Comparison of ENCODE assay signal across 8 cellular contexts in genomic region chr2:96507957-96508520, GRCh38. TPM values are rescaled to one million over a fixed set of nuclear protein-coding genes. Genes with fewer than 3 reads are reported as not detected.
DNase-seq lines count a peak whose midpoint lies in the region; ATAC-seq, FAIRE-seq and TF ChIP-seq lines count a peak whose summit lies in the region.

No MANE protein-coding gene starts in this region.

- H3K27me3 ChIP-seq in H7 (ENCODE audit: control insufficient read depth, insufficient read depth, low read length) (peaks cover 8% of the 10 kb centered on the region), brain microvascular endothelial cell (replicated peaks) (peaks cover 2% of the 10 kb centered on the region), keratinocyte (ENCODE audit: control insufficient read depth, extremely low read depth, insufficient read depth, low read length) (peaks cover 7% of the 10 kb centered on the region)

- H2AFZ ChIP-seq in keratinocyte (ENCODE audit: control insufficient read depth, low read length), result peak overlapping the region; percentile 59

- peaks cover 19% of the 10 kb centered on the region for H3K4me1 ChIP-seq in keratinocyte (ENCODE audit: control insufficient read depth, extremely low read depth, insufficient read depth, low read length)

- H3K4me3 ChIP-seq in H7 (ENCODE audit: insufficient read depth, low read depth, low read length) (no peak overlapping the region; the same call in 1 of the 2 replicates), brain microvascular endothelial cell (ENCODE audit: low read depth, low read length) (peak overlapping the region; percentile 45), keratinocyte (ENCODE audit: control insufficient read depth in 2 of 3, extremely low read depth in 1 of 3, insufficient read depth in 2 of 3, low read depth in 1 of 3, low read length in 3 of 3) (peak overlapping the region in 1 of 3 experiments; percentile 22)

- H3K27ac ChIP-seq in VCaP (peak overlapping the region; percentile 89; the same call in 1 of the 2 replicates), brain microvascular endothelial cell (no peak overlapping the region), keratinocyte (ENCODE audit: control insufficient read depth, insufficient read depth, low read length) (no peak overlapping the region)

- in situ Hi-C loops in brain microvascular endothelial cell (cut with HindIII; ENCODE audit: low pct_ligation_motif_present, low sequenced_read_pairs), result no loop called here

- no peaks in the 10 kb centered on the region for H3K36me3 ChIP-seq in H7 (replicated peaks; ENCODE audit: control insufficient read depth, insufficient read depth, low read length)
- H3K36me3 ChIP-seq in brain microvascular endothelial cell (replicated peaks), result no peaks in the 10 kb centered on the region
- no peaks in the 10 kb centered on the region for H3K36me3 ChIP-seq in keratinocyte (ENCODE audit: control insufficient read depth in 2 of 2, extremely low read depth in 1 of 2, insufficient read depth in 2 of 2, low read length in 2 of 2)

- H3K9ac ChIP-seq in keratinocyte (ENCODE audit: control insufficient read depth, extremely low read depth, insufficient read depth, low read length), result no peak overlapping the region

- dilution Hi-C loops in keratinocyte (cut with MboI; ENCODE audit: extremely low pct_ligation_motif_present, low sequenced_read_pairs), result no loop called here

- TF ChIP-seq CTCF in VCaP (conservative IDR thresholded peaks at IDR 0.05) (peak; percentile 96), brain microvascular endothelial cell (IDR thresholded peaks at IDR 0.05; ENCODE audit: low read depth, low read length, missing control alignments) (peak; percentile 82), keratinocyte (optimal IDR thresholded peaks at IDR 0.05 in 1 of 3, IDR thresholded peaks at IDR 0.05 in 1 of 3, conservative IDR thresholded peaks at IDR 0.05 in 1 of 3; ENCODE audit: extremely low read depth in 1 of 3, insufficient read depth in 2 of 3, low read length in 3 of 3) (peak; percentile 69 to 95 (median 77))

- peak; percentile 67 for DNase-seq in DMS53 treated with DMSO at 0.1 percent for 48 hours (lab: John Stamatoyannopoulos, UW; ENCODE audit: unreplicated experiment)
- peak; percentile 98 for DNase-seq in H7
- peak; percentile 0 for DNase-seq in NCI-H1417 treated with DMSO at 0.1 percent for 48 hours (lab: John Stamatoyannopoulos, UW)
- DNase-seq in brain microvascular endothelial cell, result peak; percentile 37
- no peak for DNase-seq in keratinocyte (ENCODE audit: low read depth, low spot score)
- DNase-seq in stimulated activated CD4-positive, alpha-beta T cell treated with anti-CD3 and anti-CD28 coated beads, Interleukin-1b, Interleukin-23, amount 100 ng/mL, for 48 hours, result peak; percentile 85

- no peak for FAIRE-seq in keratinocyte (lab: Jason Lieb, UNC)

- no peaks in the 10 kb centered on the region for H4K20me1 ChIP-seq in keratinocyte (ENCODE audit: control insufficient read depth, extremely low read depth, insufficient read depth, low read length)

- no peak for ATAC-seq in HG03039 (IDR thresholded peaks at IDR 0.05; ENCODE audit: unreplicated experiment)

- H3K79me2 ChIP-seq in keratinocyte (ENCODE audit: control insufficient read depth, insufficient read depth, low read length), result no peaks in the 10 kb centered on the region

- H3K9me1 ChIP-seq in keratinocyte (ENCODE audit: control insufficient read depth, extremely low read depth, insufficient read depth, low read length), result no peaks in the 10 kb centered on the region

- H3K4me2 ChIP-seq in keratinocyte (ENCODE audit: control insufficient read depth, extremely low read depth, insufficient read depth, low read depth, low read length), result peak overlapping the region; percentile 7

- no peaks in the 10 kb centered on the region for H3K9me3 ChIP-seq in keratinocyte (ENCODE audit: control insufficient read depth, low read depth, low read length)

RNA-seq across cellular contexts. Expression of gene NEURL3, which starts 2.9 kb away (rescaled TPM):
- total RNA-seq in H7 (2014; rRNA removed; shearing (Covaris generic)), result 0.10 TPM in 1 of 2 replicates, not detected in the other
- polyA plus RNA-seq in keratinocyte, result 0.05 to 0.06 TPM in 2 of 3 replicates, not detected in the other
- polyA plus RNA-seq in keratinocyte (2011; ENCODE audit: low read depth), result not detected
- not detected in 2 replicates for polyA plus RNA-seq in keratinocyte (2011; cell fraction: cytosol; rRNA removed)
- 0.15 and 0.48 TPM in 2 replicates for polyA plus RNA-seq in keratinocyte (2011; cell fraction: nucleus; rRNA removed)
- polyA plus RNA-seq in keratinocyte (2012; ENCODE audit: low replicate concordance), result 0.20 TPM in 1 of 2 replicates, not detected in the other
- not detected in 3 replicates for polyA minus RNA-seq in keratinocyte
- polyA minus RNA-seq in keratinocyte (2011; cell fraction: cytosol; rRNA and poly(A)+ RNA removed), result not detected
- 0.32 TPM in 1 of 2 replicates, not detected in the other for polyA minus RNA-seq in keratinocyte (2011; cell fraction: nucleus; rRNA and poly(A)+ RNA removed)

RNA-seq across cellular contexts. Expression of gene ARID5A, which starts 28.5 kb away (rescaled TPM):
- 20.7 and 26.7 TPM in 2 replicates for total RNA-seq in H7 (2014; rRNA removed; shearing (Covaris generic))
- 1.6 to 2.8 TPM (median 1.9 TPM) in 3 replicates for polyA plus RNA-seq in keratinocyte
- polyA plus RNA-seq in keratinocyte (2011; ENCODE audit: low read depth), result 3.4 TPM
- 0.98 and 2.6 TPM in 2 replicates for polyA plus RNA-seq in keratinocyte (2011; cell fraction: cytosol; rRNA removed)
- polyA plus RNA-seq in keratinocyte (2011; cell fraction: nucleus; rRNA removed), result 2.4 and 3.3 TPM in 2 replicates
- 3.0 and 4.9 TPM in 2 replicates for polyA plus RNA-seq in keratinocyte (2012; ENCODE audit: low replicate concordance)
- polyA minus RNA-seq in keratinocyte, result 0.86 to 4.1 TPM (median 0.93 TPM) in 3 replicates
- polyA minus RNA-seq in keratinocyte (2011; cell fraction: cytosol; rRNA and poly(A)+ RNA removed), result 3.1 TPM
- polyA minus RNA-seq in keratinocyte (2011; cell fraction: nucleus; rRNA and poly(A)+ RNA removed), result 1.0 and 2.4 TPM in 2 replicates
